In genomic region chr9:127943746-127944145, GRCh38 we compare ENCODE assay signal across 8 cellular contexts. TPM values are rescaled to one million over a fixed set of nuclear protein-coding genes. Genes with fewer than 3 reads are reported as not detected.
A peak's percentile ranks its signal among the peaks of the same experiment; 100 is the strongest.
DNase-seq lines count a peak whose midpoint lies in the region; ATAC-seq and TF ChIP-seq lines count a peak whose summit lies in the region.

No MANE protein-coding gene starts in this region.

- H3K4me3 Mint-ChIP-seq in T-cell, result peak overlapping the region in 1 of 3 donors; percentile 3
- no peak overlapping the region for H3K4me3 Mint-ChIP-seq in activated naive CD8-positive, alpha-beta T cell treated with anti-CD3 and anti-CD28 coated beads, Interleukin-2, amount 50 U/mL, for 24 hours

- peaks cover 0 to 50% (median 9%) of the 10 kb centered on the region in 9 donors for H3K36me3 ChIP-seq in heart right ventricle

- H3K27me3 Mint-ChIP-seq in T-cell, result no peaks in the 10 kb centered on the region
- H3K27me3 Mint-ChIP-seq in activated naive CD8-positive, alpha-beta T cell treated with anti-CD3 and anti-CD28 coated beads, Interleukin-2, amount 50 U/mL, for 24 hours, result no peaks in the 10 kb centered on the region

- DNase-seq in AG20443 (ENCODE audit: low spot score), result peak; percentile 90
- peak; percentile 70 for DNase-seq in NCI-H1092 (lab: John Stamatoyannopoulos, UW)
- peak; percentile 47 to 79 (median 66) for DNase-seq in T-cell
- DNase-seq in activated naive CD8-positive, alpha-beta T cell treated with anti-CD3 and anti-CD28 coated beads, Interleukin-2, amount 50 U/mL, for 24 hours, result peak; percentile 87
- peak; percentile 86 for DNase-seq in heart right ventricle
- peak; percentile 41 for DNase-seq in renal cortical epithelial cell (ENCODE audit: low read depth)
- no peak for DNase-seq in GF-D8 (lab: John Stamatoyannopoulos, UW)

- H3K36me3 Mint-ChIP-seq in T-cell, result peaks cover 52% of the 10 kb centered on the region
- peaks cover 14% of the 10 kb centered on the region for H3K36me3 Mint-ChIP-seq in activated naive CD8-positive, alpha-beta T cell treated with anti-CD3 and anti-CD28 coated beads, Interleukin-2, amount 50 U/mL, for 24 hours (ENCODE audit: low read depth)

- peak overlapping the region; percentile 74 to 78 for H3K27ac Mint-ChIP-seq in T-cell
- H3K27ac Mint-ChIP-seq in activated naive CD8-positive, alpha-beta T cell treated with anti-CD3 and anti-CD28 coated beads, Interleukin-2, amount 50 U/mL, for 24 hours, result peak overlapping the region; percentile 68

- intact Hi-C loops in heart right ventricle (cut with DNase I), result loop anchor here (1.0 to 10.0 kb wide), 8 partner anchors 37 to 174 kb away; partner anchors contain the start of gene EEIG1 (in 1 of the 10)

- H3K9me3 Mint-ChIP-seq in T-cell, result no peaks in the 10 kb centered on the region
- no peaks in the 10 kb centered on the region for H3K9me3 Mint-ChIP-seq in activated naive CD8-positive, alpha-beta T cell treated with anti-CD3 and anti-CD28 coated beads, Interleukin-2, amount 50 U/mL, for 24 hours

- H3K27me3 ChIP-seq in heart right ventricle, result no peaks in the 10 kb centered on the region

- H3K9me3 ChIP-seq in heart right ventricle, result no peaks in the 10 kb centered on the region

- H3K27ac ChIP-seq in heart right ventricle, result peak overlapping the region in 1 of 10 donors; percentile 1

- POLR2A ChIA-PET in T-cell (lab: Charles Lee), result interaction anchor here (0.6 kb wide), 2 partner anchors 148 to 163 kb away, joined by 3 to 4 read pairs; no protein-coding TSS in a partner anchor

- H3K4me1 Mint-ChIP-seq in T-cell, result peaks cover 44 to 52% (median 50%) of the 10 kb centered on the region in 3 donors
- peaks cover 29% of the 10 kb centered on the region for H3K4me1 Mint-ChIP-seq in activated naive CD8-positive, alpha-beta T cell treated with anti-CD3 and anti-CD28 coated beads, Interleukin-2, amount 50 U/mL, for 24 hours

- CTCF ChIA-PET in T-cell (lab: Charles Lee), result interaction anchor here (0.7 to 3.3 kb wide), 10 partner anchors 10 to 135 kb away, joined by 3 to 29 read pairs (median 6); partner anchors contain the start of gene NAIF1 (in 1 of the 2)

- peaks cover 0 to 61% (median 17%) of the 10 kb centered on the region in 9 donors for H3K4me1 ChIP-seq in heart right ventricle

- WGBS in heart right ventricle, 2 donors, result 39 to 40% methylated on average over 13 of the region's 13 CpGs

- H3K4me3 ChIP-seq in heart right ventricle, result no peak overlapping the region

- peak; percentile 81 to 96 (median 89) for TF ChIP-seq CTCF in heart right ventricle (IDR thresholded peaks at IDR 0.05)

- ATAC-seq in GM19463 (IDR thresholded peaks at IDR 0.05; ENCODE audit: unreplicated experiment) (peak; percentile 74), T-cell (replicated peaks in 1 of 4) (peak; percentile 69 to 77 (median 69)), heart right ventricle (peak; percentile 64 to 88 (median 82))
- ATAC-seq in activated naive CD8-positive, alpha-beta T cell treated with anti-CD3 and anti-CD28 coated beads, Interleukin-2, amount 50 U/mL, for 24 hours, result peak; percentile 78

RNA-seq across cellular contexts. Expression of gene DPM2, which starts 6.1 kb away (rescaled TPM):
- 10 to 100 TPM; 32.3 to 66.5 (median 60.5) TPM for total RNA-seq in T-cell
- total RNA-seq in heart right ventricle, result 10 to 100 TPM in 8 of 10 donors, 1 to 10 TPM in 2; 7.2 to 15.4 (median 12.3) TPM
- polyA plus RNA-seq in heart right ventricle, result 10 to 100 TPM; 16.7 to 31.1 TPM
- 6.4 and 7.1 TPM in 2 replicates for total RNA-seq in renal cortical epithelial cell

RNA-seq across cellular contexts. Expression of gene PIP5KL1, which starts 13.2 kb away (rescaled TPM):
- total RNA-seq in T-cell (1 to 10 TPM in 4 of 5 donors, under 1 TPM in 1; 0.99 to 5.6 (median 2.6) TPM), heart right ventricle (under 1 TPM in 7 of 10 donors, not detected in 3; 0.25 to 0.59 (median 0.47) TPM), renal cortical epithelial cell (0.65 and 2.1 TPM in 2 replicates)
- polyA plus RNA-seq in heart right ventricle, result under 1 TPM in 1 of 2 donors, not detected in 1; 0.28 TPM

RNA-seq across cellular contexts. Expression of gene ST6GALNAC4, which starts 26.9 kb away (rescaled TPM):
- total RNA-seq in T-cell (10 to 100 TPM; 24.9 to 40.7 (median 35.1) TPM), heart right ventricle (10 to 100 TPM; 23.2 to 52.9 (median 33.9) TPM), renal cortical epithelial cell (31.8 and 33.0 TPM in 2 replicates)
- 10 to 100 TPM; 10.8 to 48.6 TPM for polyA plus RNA-seq in heart right ventricle

RNA-seq across cellular contexts. Expression of gene EEIG1, which starts 37.0 kb away (rescaled TPM):
- total RNA-seq in T-cell, result 100 to 1,000 TPM; 351 to 746 (median 698) TPM
- 10 to 100 TPM; 11.1 to 33.5 (median 25.1) TPM for total RNA-seq in heart right ventricle
- 10 to 100 TPM in 1 of 2 donors, 1 to 10 TPM in 1; 6.7 to 13.0 TPM for polyA plus RNA-seq in heart right ventricle
- total RNA-seq in renal cortical epithelial cell, result 5.0 and 39.1 TPM in 2 replicates

RNA-seq across cellular contexts. Expression of gene ST6GALNAC6, which starts 44.3 kb away (rescaled TPM):
- total RNA-seq in T-cell (100 to 1,000 TPM in 2 of 5 donors, 10 to 100 TPM in 3; 73.0 to 123 (median 86.3) TPM), heart right ventricle (10 to 100 TPM; 32.8 to 52.0 (median 44.7) TPM), renal cortical epithelial cell (23.1 and 30.5 TPM in 2 replicates)
- 10 to 100 TPM; 33.0 to 40.5 TPM for polyA plus RNA-seq in heart right ventricle
